Comparison of ENCODE assay signal across 1 cellular context in the genomic region with DNA sequence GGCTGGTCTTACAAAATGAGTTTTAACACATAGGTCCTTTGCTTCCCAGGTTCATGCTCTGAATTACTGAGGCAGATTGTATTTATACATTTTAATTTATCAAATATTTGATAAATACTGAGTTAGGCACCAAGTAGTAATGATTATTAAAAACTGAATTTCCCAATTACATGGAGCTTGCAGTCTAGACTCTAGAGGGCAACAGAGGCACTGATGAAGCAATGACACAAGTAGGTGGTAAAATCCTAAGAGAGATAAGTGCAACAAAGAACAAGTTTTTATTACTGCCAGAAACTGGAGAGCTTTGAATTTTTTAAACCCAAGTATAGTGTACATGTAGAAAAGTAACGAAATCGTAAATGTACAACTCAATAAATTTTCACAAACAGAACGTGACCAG.
TF ChIP-seq lines count a peak whose summit lies in the region.

No MANE protein-coding gene starts in this region.

TF ChIP-seq in WTC11, 78 proteins besides CTCF, POLR2A, EP300 and RAD21 (continued from another document):
- TF ChIP-seq, protein P1, sequence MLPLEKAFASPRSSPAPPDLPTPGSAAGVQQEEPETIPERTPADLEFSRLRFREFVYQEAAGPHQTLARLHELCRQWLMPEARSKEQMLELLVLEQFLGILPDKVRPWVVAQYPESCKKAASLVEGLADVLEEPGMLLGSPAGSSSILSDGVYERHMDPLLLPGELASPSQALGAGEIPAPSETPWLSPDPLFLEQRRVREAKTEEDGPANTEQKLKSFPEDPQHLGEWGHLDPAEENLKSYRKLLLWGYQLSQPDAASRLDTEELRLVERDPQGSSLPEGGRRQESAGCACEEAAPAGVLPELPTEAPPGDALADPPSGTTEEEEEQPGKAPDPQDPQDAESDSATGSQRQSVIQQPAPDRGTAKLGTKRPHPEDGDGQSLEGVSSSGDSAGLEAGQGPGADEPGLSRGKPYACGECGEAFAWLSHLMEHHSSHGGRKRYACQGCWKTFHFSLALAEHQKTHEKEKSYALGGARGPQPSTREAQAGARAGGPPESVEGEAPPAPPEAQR (CRISPR knock-in tag; IDR thresholded peaks at IDR 0.05), result no peak
- no peak for TF ChIP-seq PRRX2 (CRISPR knock-in tag; IDR thresholded peaks at IDR 0.05)
- TF ChIP-seq ZNF416 (CRISPR knock-in tag; IDR thresholded peaks at IDR 0.05), result no peak
